ENCODE assay signal across 15 cellular contexts in genomic region chr4:86924805-86925204, GRCh38. TPM values are rescaled to one million over a fixed set of nuclear protein-coding genes. Genes with fewer than 3 reads are reported as not detected.
DNase-seq lines count a peak whose midpoint lies in the region; ATAC-seq and TF ChIP-seq lines count a peak whose summit lies in the region.
"Had no signal": no experiment of that assay in that cellular context is flagged by ENCODE, and none has a peak within 500 bp of the region (broad histone marks: within the 10 kb centered on the region; RNA-seq: fewer than 3 reads in every experiment).

No MANE protein-coding gene starts in this region.

- no peaks in the 10 kb centered on the region for H3K4me1 ChIP-seq in effector memory CD4-positive, alpha-beta T cell (ENCODE audit: control insufficient read depth, insufficient read depth, low read length, poor library complexity, severe bottlenecking)
- H3K4me1 ChIP-seq in lower lobe of right lung, result peaks cover 25% of the 10 kb centered on the region

- H3K9me3 ChIP-seq in effector memory CD4-positive, alpha-beta T cell (ENCODE audit: control insufficient read depth, low read length), result no peaks in the 10 kb centered on the region
- no peaks in the 10 kb centered on the region for H3K9me3 ChIP-seq in lower lobe of right lung

- ATAC-seq in lower lobe of right lung, result no peak
- ATAC-seq in HG03432 (IDR thresholded peaks at IDR 0.05; ENCODE audit: unreplicated experiment), result no peak
- ATAC-seq: esophagus mucosa; stimulated activated naive CD8-positive, alpha-beta T cell treated with anti-CD3 and anti-CD28 coated beads, Interleukin-15, amount 100 ng/mL, for 72 hours; T-cell had no signal

- TF ChIP-seq CTCF in type B pancreatic cell (conservative IDR thresholded peaks at IDR 0.05), result no peak
- TF ChIP-seq CTCF in lower lobe of right lung (IDR thresholded peaks at IDR 0.05), result no peak

- DNase-seq in HT1080 (ENCODE audit: low read depth) (peak; percentile 89), amniotic epithelial cell (ENCODE audit: low read depth) (peak; percentile 76), glomerular visceral epithelial cell (ENCODE audit: extremely low spot score) (peak; percentile 77), type B pancreatic cell (ENCODE audit: extremely low spot score, unreplicated experiment) (no peak), COR-L47 (lab: John Stamatoyannopoulos, UW) (no peak), lower lobe of right lung (no peak)
- DNase-seq in effector memory CD4-positive, alpha-beta T cell, result no peak
- DNase-seq: activated CD4-positive, alpha-beta memory T cell treated with anti-CD3 and anti-CD28 coated beads, Interleukin-2, amount 10 ng/mL, durations not matched to agents 7 days and 5 days; activated naive CD8-positive, alpha-beta T cell treated with anti-CD3 and anti-CD28 coated beads for 36 hours; DMS53; stimulated activated CD4-positive, alpha-beta T cell treated with anti-CD3 and anti-CD28 coated beads, Interleukin-2, amount 100 ng/mL, for 24 hours; stimulated activated naive CD8-positive, alpha-beta T cell treated with anti-CD3 and anti-CD28 coated beads, Interleukin-15, amount 100 ng/mL, for 72 hours; T-cell had no signal

- peaks cover 4% of the 10 kb centered on the region for H3K36me3 Mint-ChIP-seq in type B pancreatic cell

- H3K4me3 Mint-ChIP-seq in type B pancreatic cell, result no peak overlapping the region
- H3K4me3 Mint-ChIP-seq: activated CD4-positive, alpha-beta memory T cell treated with anti-CD3 and anti-CD28 coated beads, Interleukin-2, amount 10 ng/mL, durations not matched to agents 7 days and 5 days; activated naive CD8-positive, alpha-beta T cell treated with anti-CD3 and anti-CD28 coated beads for 36 hours; stimulated activated naive CD8-positive, alpha-beta T cell treated with anti-CD3 and anti-CD28 coated beads, Interleukin-15, amount 100 ng/mL, for 72 hours; T-cell had no signal

- no peak overlapping the region for H3K4me3 ChIP-seq in effector memory CD4-positive, alpha-beta T cell (ENCODE audit: insufficient read depth, low read depth, low read length, poor library complexity, severe bottlenecking)
- no peak overlapping the region for H3K4me3 ChIP-seq in lower lobe of right lung

- peak overlapping the region; percentile 86 for H3K27ac Mint-ChIP-seq in type B pancreatic cell
- H3K27ac Mint-ChIP-seq: activated CD4-positive, alpha-beta memory T cell treated with anti-CD3 and anti-CD28 coated beads, Interleukin-2, amount 10 ng/mL, durations not matched to agents 7 days and 5 days; activated naive CD8-positive, alpha-beta T cell treated with anti-CD3 and anti-CD28 coated beads for 36 hours had no signal

- peaks cover 14% of the 10 kb centered on the region for H3K4me1 Mint-ChIP-seq in type B pancreatic cell (ENCODE audit: unreplicated experiment)

- H3K27ac ChIP-seq in effector memory CD4-positive, alpha-beta T cell (ENCODE audit: insufficient read depth, low read length, poor library complexity, severe bottlenecking), result no peak overlapping the region
- H3K27ac ChIP-seq in lower lobe of right lung, result no peak overlapping the region

- intact Hi-C loops in lower lobe of right lung (cut with DNase I), result loop anchor here (10.0 kb wide), 2 partner anchors 170 to 310 kb away; no protein-coding TSS in a partner anchor

- H3K9me3 Mint-ChIP-seq in type B pancreatic cell, result peaks cover 6% of the 10 kb centered on the region
- H3K9me3 Mint-ChIP-seq: activated CD4-positive, alpha-beta memory T cell treated with anti-CD3 and anti-CD28 coated beads, Interleukin-2, amount 10 ng/mL, durations not matched to agents 7 days and 5 days; activated naive CD8-positive, alpha-beta T cell treated with anti-CD3 and anti-CD28 coated beads for 36 hours; stimulated activated naive CD8-positive, alpha-beta T cell treated with anti-CD3 and anti-CD28 coated beads, Interleukin-15, amount 100 ng/mL, for 72 hours; T-cell had no signal

- H3K27me3 ChIP-seq in effector memory CD4-positive, alpha-beta T cell (replicated peaks; ENCODE audit: control insufficient read depth, insufficient read depth, low read length, poor library complexity, severe bottlenecking), result no peaks in the 10 kb centered on the region
- no peaks in the 10 kb centered on the region for H3K27me3 ChIP-seq in lower lobe of right lung (ENCODE audit: low read depth)

- H3K27me3 Mint-ChIP-seq in type B pancreatic cell, result no peaks in the 10 kb centered on the region
- H3K27me3 Mint-ChIP-seq: activated CD4-positive, alpha-beta memory T cell treated with anti-CD3 and anti-CD28 coated beads, Interleukin-2, amount 10 ng/mL, durations not matched to agents 7 days and 5 days; activated naive CD8-positive, alpha-beta T cell treated with anti-CD3 and anti-CD28 coated beads for 36 hours; stimulated activated naive CD8-positive, alpha-beta T cell treated with anti-CD3 and anti-CD28 coated beads, Interleukin-15, amount 100 ng/mL, for 72 hours; T-cell had no signal

- H3K36me3 ChIP-seq in effector memory CD4-positive, alpha-beta T cell (ENCODE audit: control insufficient read depth, insufficient read depth, low read length), result no peaks in the 10 kb centered on the region
- no peaks in the 10 kb centered on the region for H3K36me3 ChIP-seq in lower lobe of right lung

RNA-seq across cellular contexts. Expression of gene AFF1, which starts 10.0 kb away (rescaled TPM):
- total RNA-seq in HT1080 (2014; rRNA removed; shearing (Covaris generic)), result 8.4 and 13.5 TPM in 2 replicates
- 9.5 and 13.2 TPM in 2 replicates for polyA plus RNA-seq in HT1080 (2015; cell fraction: cytosol; rRNA removed)
- polyA plus RNA-seq in HT1080 (2015; cell fraction: nucleus; rRNA removed), result 22.5 and 24.7 TPM in 2 replicates
- 39.7 and 55.8 TPM in 2 replicates for total RNA-seq in type B pancreatic cell (ENCODE audit: low replicate concordance)
- 90.6 TPM for total RNA-seq in lower lobe of right lung

RNA-seq across cellular contexts. Expression of gene C4orf36, which starts 32.6 kb away (rescaled TPM):
- 0.13 and 2.6 TPM in 2 replicates for total RNA-seq in HT1080 (2014; rRNA removed; shearing (Covaris generic))
- polyA plus RNA-seq in HT1080 (2015; cell fraction: cytosol; rRNA removed), result 0.21 and 1.3 TPM in 2 replicates
- polyA plus RNA-seq in HT1080 (2015; cell fraction: nucleus; rRNA removed), result 0.32 TPM in 1 of 2 replicates, not detected in the other
- 1.3 and 2.5 TPM in 2 replicates for total RNA-seq in type B pancreatic cell (ENCODE audit: low replicate concordance)
- total RNA-seq in lower lobe of right lung, result 1.6 TPM
- total RNA-seq: activated CD4-positive, alpha-beta memory T cell treated with anti-CD3 and anti-CD28 coated beads, Interleukin-2, amount 10 ng/mL, durations not matched to agents 7 days and 5 days; activated naive CD8-positive, alpha-beta T cell treated with anti-CD3 and anti-CD28 coated beads for 36 hours had no signal

Comparison
In these comparisons a context has a peak if more than half of its experiments do, and no peak if none do; other contexts are left out.
1. DNase-seq: peak in HT1080 (single experiment), amniotic epithelial cell (single experiment) and glomerular visceral epithelial cell (single experiment); none in type B pancreatic cell (single experiment), COR-L47 (single experiment), effector memory CD4-positive, alpha-beta T cell (0 of 3) and lower lobe of right lung (single experiment).